In the genomic region with DNA sequence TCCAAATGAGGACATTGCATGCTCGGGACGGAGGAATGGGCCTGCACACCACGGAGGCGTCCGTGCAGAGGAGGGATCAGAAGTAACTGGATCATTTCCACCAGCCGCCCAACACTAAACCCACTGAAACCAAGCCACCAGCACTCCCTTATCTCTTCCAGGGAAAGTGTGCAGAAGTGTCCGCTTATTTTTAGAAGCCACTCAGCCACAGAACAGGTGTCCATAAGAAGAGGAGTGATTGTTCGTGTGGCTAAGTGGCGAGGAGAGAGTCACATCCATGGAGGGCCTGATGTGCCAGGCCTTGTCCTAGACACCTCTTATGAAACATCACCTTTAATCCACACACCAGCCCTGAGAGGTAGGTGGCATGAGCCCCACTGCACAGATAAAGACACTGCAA, we compare ENCODE assay signal across 26 cellular contexts.
"Had no signal": no experiment of that assay in that cellular context is flagged by ENCODE, and none has a peak within 500 bp of the region (broad histone marks: within the 10 kb centered on the region; RNA-seq: fewer than 3 reads in every experiment).

No MANE protein-coding gene starts in this region.

- H3K9me3 ChIP-seq: mucosa of descending colon, ovary, psoas muscle, right lobe of liver, uterus had no signal

- H3K27me3 Mint-ChIP-seq: activated naive CD4-positive, alpha-beta T cell treated with anti-CD3 and anti-CD28 coated beads, Interleukin-2, amount 10 ng/mL, durations not matched to agents 7 days and 5 days; activated naive CD8-positive, alpha-beta T cell treated with anti-CD3 and anti-CD28 coated beads, Interleukin-2, amount 50 U/mL, for 24 hours; brain; memory B cell; stimulated activated memory B cell treated with anti-CD40 and anti-IgM and Interleukin-4, amounts not matched to agents 10 μg/mL and 1 μg/mL and 100 μg/mL, for 72 hours had no signal

- H3K27ac Mint-ChIP-seq: activated naive CD4-positive, alpha-beta T cell treated with anti-CD3 and anti-CD28 coated beads, Interleukin-2, amount 10 ng/mL, durations not matched to agents 7 days and 5 days; activated naive CD8-positive, alpha-beta T cell treated with anti-CD3 and anti-CD28 coated beads, Interleukin-2, amount 50 U/mL, for 24 hours; brain; memory B cell; stimulated activated memory B cell treated with anti-CD40 and anti-IgM and Interleukin-4, amounts not matched to agents 10 μg/mL and 1 μg/mL and 100 μg/mL, for 72 hours; T-helper 1 cell treated with Interleukin-12 subunit alpha and Interleukin-12 subunit beta and Interleukin-4 antibody, amounts not matched to agents 30 μg/mL and 1 μg/mL, for 36 hours had no signal

- H3K9me3 Mint-ChIP-seq: activated naive CD4-positive, alpha-beta T cell treated with anti-CD3 and anti-CD28 coated beads, Interleukin-2, amount 10 ng/mL, durations not matched to agents 7 days and 5 days; activated naive CD8-positive, alpha-beta T cell treated with anti-CD3 and anti-CD28 coated beads, Interleukin-2, amount 50 U/mL, for 24 hours; brain; memory B cell; stimulated activated memory B cell treated with anti-CD40 and anti-IgM and Interleukin-4, amounts not matched to agents 10 μg/mL and 1 μg/mL and 100 μg/mL, for 72 hours; T-helper 1 cell treated with Interleukin-12 subunit alpha and Interleukin-12 subunit beta and Interleukin-4 antibody, amounts not matched to agents 30 μg/mL and 1 μg/mL, for 36 hours had no signal

- H3K27ac ChIP-seq: ovary, psoas muscle, right lobe of liver, uterus, VCaP had no signal

- H3K27me3 ChIP-seq: ovary, right lobe of liver, uterus had no signal

- H3K4me1 ChIP-seq: psoas muscle, right lobe of liver, uterus had no signal

- H3K4me3 Mint-ChIP-seq: activated naive CD4-positive, alpha-beta T cell treated with anti-CD3 and anti-CD28 coated beads, Interleukin-2, amount 10 ng/mL, durations not matched to agents 7 days and 5 days; activated naive CD8-positive, alpha-beta T cell treated with anti-CD3 and anti-CD28 coated beads, Interleukin-2, amount 50 U/mL, for 24 hours; brain; memory B cell; naive thymus-derived CD4-positive, alpha-beta T cell; stimulated activated memory B cell treated with anti-CD40 and anti-IgM and Interleukin-4, amounts not matched to agents 10 μg/mL and 1 μg/mL and 100 μg/mL, for 72 hours; T-helper 1 cell treated with Interleukin-12 subunit alpha and Interleukin-12 subunit beta and Interleukin-4 antibody, amounts not matched to agents 30 μg/mL and 1 μg/mL, for 36 hours had no signal

- ATAC-seq: activated naive CD8-positive, alpha-beta T cell treated with anti-CD3 and anti-CD28 coated beads, Interleukin-2, amount 50 U/mL, for 24 hours; left lobe of liver; mucosa of descending colon; naive thymus-derived CD4-positive, alpha-beta T cell had no signal

- H3K4me3 ChIP-seq: mucosa of descending colon, ovary, psoas muscle, right lobe of liver, smooth muscle cell, uterus had no signal

- DNase-seq: activated CD4-positive, alpha-beta T cell treated with anti-CD3 and anti-CD28 coated beads for 1 hour; activated CD8-positive, alpha-beta memory T cell treated with anti-CD3 and anti-CD28 coated beads for 24 hours; activated CD8-positive, alpha-beta memory T cell treated with anti-CD3 and anti-CD28 coated beads, Interleukin-2, amount 50 U/mL, for 48 hours; activated effector memory CD4-positive, alpha-beta T cell treated with Interleukin-2 at 50 U/mL for 16 hours; activated naive CD4-positive, alpha-beta T cell treated with anti-CD3 and anti-CD28 coated beads, Interleukin-2, amount 10 ng/mL, durations not matched to agents 7 days and 5 days; activated naive CD8-positive, alpha-beta T cell treated with anti-CD3 and anti-CD28 coated beads, Interleukin-2, amount 50 U/mL, for 24 hours; activated T-cell treated with anti-CD3 and anti-CD28 coated beads, Interleukin-2, amount 50 U/mL, for 48 hours; anterior cingulate cortex; cortex of kidney; erythroblast; foreskin melanocyte; glutamatergic neuron; naive thymus-derived CD4-positive, alpha-beta T cell; right lobe of liver; stimulated activated CD4-positive, alpha-beta T cell treated with anti-CD3 and anti-CD28 coated beads, Interleukin-4, amount 100 ng/mL, for 24 hours; uterus had no signal

- H3K4me2 ChIP-seq: smooth muscle cell had no signal

- H3K36me3 ChIP-seq: ovary, right lobe of liver, uterus had no signal

- H3K4me1 Mint-ChIP-seq: activated naive CD4-positive, alpha-beta T cell treated with anti-CD3 and anti-CD28 coated beads, Interleukin-2, amount 10 ng/mL, durations not matched to agents 7 days and 5 days; activated naive CD8-positive, alpha-beta T cell treated with anti-CD3 and anti-CD28 coated beads, Interleukin-2, amount 50 U/mL, for 24 hours; memory B cell; stimulated activated memory B cell treated with anti-CD40 and anti-IgM and Interleukin-4, amounts not matched to agents 10 μg/mL and 1 μg/mL and 100 μg/mL, for 72 hours had no signal
